Comparison of ENCODE assay signal across 8 cellular contexts in genomic region chr19:45901912-45902650, GRCh38. TPM values are rescaled to one million over a fixed set of nuclear protein-coding genes. Genes with fewer than 3 reads are reported as not detected.
A peak's percentile ranks its signal among the peaks of the same experiment; 100 is the strongest.
DNase-seq lines count a peak whose midpoint lies in the region; FAIRE-seq and TF ChIP-seq lines count a peak whose summit lies in the region.

Gene MYPOP, minus strand, starts transcription at chr19:45902613. Its CDS starts 840 bp downstream, at chr19:45901773.

- H3K4me3 Mint-ChIP-seq in activated T-helper 2 cell treated with anti-CD3 and anti-CD28 coated beads, Interferon-gamma antibody, Interleukin-2, Interleukin-4, amounts not matched to agents 10 μg/mL and 5 μg/mL and 100 μg/mL, durations not matched to agents 14 hours and 24 hours and 36 hours (ENCODE audit: low read depth) = peak within 1 kb of the TSS; percentile 93

- peaks cover 28% of the 10 kb centered on the region for H3K79me2 ChIP-seq in hepatocyte

- H4K20me1 ChIP-seq in hepatocyte (ENCODE audit: insufficient read depth, poor library complexity, severe bottlenecking) = peaks cover 6% of the 10 kb centered on the region

- under 1% methylated on average over 33 of the region's 47 CpGs for WGBS in hepatocyte (ENCODE audit: low lambda C conversion rate, missing lambda C conversion rate)
- 0 to 1% (median 0%) methylated on average over 35 to 47 of the region's 47 CpGs for WGBS in small intestine, 3 donors

- peaks cover 8% of the 10 kb centered on the region for H3K4me1 Mint-ChIP-seq in activated T-helper 2 cell treated with anti-CD3 and anti-CD28 coated beads, Interferon-gamma antibody, Interleukin-2, Interleukin-4, amounts not matched to agents 10 μg/mL and 5 μg/mL and 100 μg/mL, durations not matched to agents 14 hours and 24 hours and 36 hours (ENCODE audit: low read depth)

- peak within 1 kb of the TSS; percentile 86 for H3K4me3 ChIP-seq in AG04450 (ENCODE audit: low read depth, low read length)
- H3K4me3 ChIP-seq in HUES6 (ENCODE audit: low read depth, low read length) = peak within 1 kb of the TSS; percentile 93
- peak within 1 kb of the TSS; percentile 64 for H3K4me3 ChIP-seq in hepatocyte
- H3K4me3 ChIP-seq in small intestine (ENCODE audit: low read depth in 1 of 2, low read length in 2 of 2) = peak within 1 kb of the TSS; percentile 73 to 83

- CTCF ChIA-PET in AG04450 (lab: Charles Lee) = interaction anchor here (0.6 to 1.6 kb wide), 2 partner anchors 17 to 111 kb away, joined by 3 to 4 read pairs; no protein-coding TSS in a partner anchor

- POLR2A ChIA-PET in AG04450 (lab: Yijun Ruan, JAX) = interaction anchor here (0.8 to 1.4 kb wide), 4 partner anchors 16 to 133 kb away, joined by 3 to 8 read pairs (median 5); partner anchors contain the start of genes CCDC61, IRF2BP1 and SIX5

- H3K27me3 Mint-ChIP-seq in activated T-helper 2 cell treated with anti-CD3 and anti-CD28 coated beads, Interferon-gamma antibody, Interleukin-2, Interleukin-4, amounts not matched to agents 10 μg/mL and 5 μg/mL and 100 μg/mL, durations not matched to agents 14 hours and 24 hours and 36 hours (ENCODE audit: low read depth) = no peaks in the 10 kb centered on the region

- TF ChIP-seq CTCF in AG04450 (IDR thresholded peaks at IDR 0.05; ENCODE audit: low read depth, low read length) = no peak
- TF ChIP-seq CTCF in hepatocyte (IDR thresholded peaks at IDR 0.05; ENCODE audit: poor library complexity) = no peak

- H3K9me3 Mint-ChIP-seq in activated T-helper 2 cell treated with anti-CD3 and anti-CD28 coated beads, Interferon-gamma antibody, Interleukin-2, Interleukin-4, amounts not matched to agents 10 μg/mL and 5 μg/mL and 100 μg/mL, durations not matched to agents 14 hours and 24 hours and 36 hours = no peaks in the 10 kb centered on the region

- H3K27me3 ChIP-seq in AG04450 (ENCODE audit: control insufficient read depth, insufficient read depth, low read length) = no peaks in the 10 kb centered on the region
- peaks cover 18% of the 10 kb centered on the region for H3K27me3 ChIP-seq in HUES6 (ENCODE audit: control insufficient read depth, insufficient read depth, low read length)
- H3K27me3 ChIP-seq in hepatocyte = no peaks in the 10 kb centered on the region
- H3K27me3 ChIP-seq in small intestine (ENCODE audit: control insufficient read depth in 2 of 2, insufficient read depth in 2 of 2, low read length in 2 of 2) = no peaks in the 10 kb centered on the region

- H3K4me1 ChIP-seq in HUES6 (ENCODE audit: control insufficient read depth, insufficient read depth, low read length) (no peaks in the 10 kb centered on the region), hepatocyte (ENCODE audit: insufficient read depth) (peaks cover 17% of the 10 kb centered on the region), small intestine (ENCODE audit: control insufficient read depth in 2 of 2, insufficient read depth in 1 of 2, low read depth in 1 of 2, low read length in 1 of 2) (no peaks in the 10 kb centered on the region)

- peak within 1 kb of the TSS; percentile 52 for H3K27ac ChIP-seq in AG04450 (ENCODE audit: low read depth, low read length)
- no peak within 1 kb of the TSS for H3K27ac ChIP-seq in HUES6 (ENCODE audit: low read depth, low read length)
- H3K27ac ChIP-seq in hepatocyte = peak within 1 kb of the TSS; percentile 6
- H3K27ac ChIP-seq in small intestine (ENCODE audit: low read depth in 1 of 2, low read length in 1 of 2) = peak within 1 kb of the TSS; percentile 58 to 78

- no peaks in the 10 kb centered on the region for H3K9me3 ChIP-seq in AG04450 (ENCODE audit: control insufficient read depth, insufficient read depth, low read length)
- H3K9me3 ChIP-seq in HUES6 (ENCODE audit: control insufficient read depth, insufficient read depth, low read depth, low read length) = no peaks in the 10 kb centered on the region
- no peaks in the 10 kb centered on the region for H3K9me3 ChIP-seq in hepatocyte (ENCODE audit: low read depth)
- H3K9me3 ChIP-seq in small intestine (ENCODE audit: control insufficient read depth, low read depth) = no peaks in the 10 kb centered on the region

- H3K27ac Mint-ChIP-seq in activated T-helper 2 cell treated with anti-CD3 and anti-CD28 coated beads, Interferon-gamma antibody, Interleukin-2, Interleukin-4, amounts not matched to agents 10 μg/mL and 5 μg/mL and 100 μg/mL, durations not matched to agents 14 hours and 24 hours and 36 hours = peak within 1 kb of the TSS; percentile 79

- peak within 1 kb of the TSS; percentile 97 for H3K4me2 ChIP-seq in hepatocyte

- H3K36me3 ChIP-seq in HUES6 (ENCODE audit: control insufficient read depth, insufficient read depth, low read length) (peaks cover 12% of the 10 kb centered on the region; the same call in 1 of the 2 replicates), hepatocyte (replicated peaks; ENCODE audit: insufficient read depth, low read depth) (no peaks in the 10 kb centered on the region), small intestine (ENCODE audit: control insufficient read depth in 2 of 2, insufficient read depth in 2 of 2, low read length in 2 of 2) (peaks cover 0 to 3% of the 10 kb centered on the region in 2 donors)

- no peak for FAIRE-seq in small intestine (lab: Jason Lieb, UNC)

- H3K9me2 ChIP-seq in hepatocyte (replicated peaks; ENCODE audit: insufficient read depth) = no peaks in the 10 kb centered on the region

- intact Hi-C loops in activated T-helper 2 cell treated with anti-CD3 and anti-CD28 coated beads, Interferon-gamma antibody, Interleukin-2, Interleukin-4, amounts not matched to agents 10 μg/mL and 5 μg/mL and 100 μg/mL, durations not matched to agents 14 hours and 24 hours and 36 hours (cut with micrococcal nuclease) = loop anchor here (1.0 to 5.0 kb wide), 4 partner anchors 15 to 95 kb away; partner anchors contain the start of genes CCDC61, IRF2BP1 and SYMPK

- H3K9ac ChIP-seq in HUES6 (ENCODE audit: low read length) = peak within 1 kb of the TSS; percentile 72

- DNase-seq in AG04450 (ENCODE audit: low read depth, low spot score) (no peak), hepatocyte (ENCODE audit: low spot score) (peak; percentile 57), small intestine (no peak), ACHN (no peak), CD1c-positive myeloid dendritic cell (ENCODE audit: extremely low spot score) (no peak), NCI-H2081 treated with DMSO at 0.1 percent for 48 hours (lab: John Stamatoyannopoulos, UW) (no peak)
- DNase-seq in activated T-helper 2 cell treated with anti-CD3 and anti-CD28 coated beads, Interferon-gamma antibody, Interleukin-2, Interleukin-4, amounts not matched to agents 10 μg/mL and 5 μg/mL and 100 μg/mL, durations not matched to agents 14 hours and 24 hours and 36 hours (ENCODE audit: low spot score) = no peak

- H3K36me3 Mint-ChIP-seq in activated T-helper 2 cell treated with anti-CD3 and anti-CD28 coated beads, Interferon-gamma antibody, Interleukin-2, Interleukin-4, amounts not matched to agents 10 μg/mL and 5 μg/mL and 100 μg/mL, durations not matched to agents 14 hours and 24 hours and 36 hours (ENCODE audit: low read depth) = peaks cover 24% of the 10 kb centered on the region

- in situ Hi-C loops in ACHN (cut with HindIII; ENCODE audit: low pct_ligation_motif_present, low pct_unique_long_range_greater_than_20kb, low sequenced_read_pairs) = no loop called here

- peak within 1 kb of the TSS; percentile 57 for H2AFZ ChIP-seq in hepatocyte

RNA-seq across cellular contexts. Expression of gene MYPOP, which starts in this region (rescaled TPM):
- polyA plus RNA-seq in AG04450 (2011; rRNA removed) (1.4 and 1.6 TPM in 2 replicates), hepatocyte (2.5 and 3.1 TPM in 2 replicates), small intestine (10 to 100 TPM in 1 of 3 donors, 1 to 10 TPM in 2; 4.8 to 10.7 (median 7.3) TPM)
- polyA minus RNA-seq in AG04450 (2011; rRNA and poly(A)+ RNA removed) = 0.70 and 1.4 TPM in 2 replicates
- total RNA-seq in activated T-helper 2 cell treated with anti-CD3 and anti-CD28 coated beads, Interferon-gamma antibody, Interleukin-2, Interleukin-4, amounts not matched to agents 10 μg/mL and 5 μg/mL and 100 μg/mL, durations not matched to agents 14 hours and 24 hours and 36 hours = 7.3 and 8.6 TPM in 2 replicates
- total RNA-seq in hepatocyte = 2.4 and 3.5 TPM in 2 replicates
